11 cellular contexts compared by ENCODE assay signal in genomic region chr17:18190629-18191028, GRCh38. TPM values are rescaled to one million over a fixed set of nuclear protein-coding genes. Genes with fewer than 3 reads are reported as not detected.
DNase-seq lines count a peak whose midpoint lies in the region; ATAC-seq and TF ChIP-seq lines count a peak whose summit lies in the region.
"Had no signal": no experiment of that assay in that cellular context is flagged by ENCODE, and none has a peak within 500 bp of the region (broad histone marks: within the 10 kb centered on the region; RNA-seq: fewer than 3 reads in every experiment).

No MANE protein-coding gene starts in this region.

- peaks cover 95% of the 10 kb centered on the region for H3K79me2 ChIP-seq in ACC112 (ENCODE audit: control insufficient read depth, insufficient read depth, low read length, unreplicated experiment)

- H3K36me3 ChIP-seq in ACC112 (ENCODE audit: insufficient read depth, low read length) = peaks cover 7% of the 10 kb centered on the region; the same call in 1 of the 2 replicates
- H3K36me3 ChIP-seq in HEK293 (ENCODE audit: control insufficient read depth in 2 of 2, insufficient read depth in 1 of 2, low read length in 2 of 2) = peaks cover 54 to 87% of the 10 kb centered on the region in 2 experiments
- peaks cover 74% of the 10 kb centered on the region for H3K36me3 ChIP-seq in endodermal cell (ENCODE audit: control insufficient read depth, insufficient read depth, low read length)

- H3K9ac ChIP-seq in endodermal cell (ENCODE audit: extremely low read depth, low read length, poor library complexity, severe bottlenecking) = no peak overlapping the region

- TF ChIP-seq CTCF in HEK293 (tag by site-specific recombination; IDR thresholded peaks at IDR 0.05) (no peak), endodermal cell (conservative IDR thresholded peaks at IDR 0.05) (no peak), nephron progenitor cell (IDR thresholded peaks at IDR 0.05) (no peak)

- no peak overlapping the region for H2AFZ ChIP-seq in ACC112 (ENCODE audit: low read length, unreplicated experiment)

- peaks cover 47% of the 10 kb centered on the region for H3K4me1 ChIP-seq in ACC112 (ENCODE audit: control insufficient read depth, insufficient read depth, low read length, unreplicated experiment)
- peaks cover 35% of the 10 kb centered on the region for H3K4me1 ChIP-seq in HEK293 (ENCODE audit: control insufficient read depth, insufficient read depth, low read length)
- H3K4me1 ChIP-seq in endodermal cell (ENCODE audit: control insufficient read depth, insufficient read depth, low read length) = no peaks in the 10 kb centered on the region

- H3K27ac Mint-ChIP-seq in endodermal cell = peak overlapping the region; percentile 11
- peak overlapping the region; percentile 83 for H3K27ac Mint-ChIP-seq in nephron progenitor cell

- no peak for DNase-seq in endodermal cell
- DNase-seq in nephron progenitor cell = no peak
- DNase-seq in activated CD4-positive, CD25-positive, alpha-beta regulatory T cell (lab: John Stamatoyannopoulos, UW) = no peak
- no peak for DNase-seq in NCI-H1092 treated with DMSO at 0.1 percent for 48 hours (lab: John Stamatoyannopoulos, UW)
- no peak for DNase-seq in stimulated activated CD4-positive, alpha-beta T cell treated with anti-CD3 and anti-CD28 coated beads, Interleukin-4, amount 100 ng/mL, for 24 hours
- DNase-seq: effector memory CD4-positive, alpha-beta T cell; T-helper 2 cell had no signal

- no peaks in the 10 kb centered on the region for H3K27me3 Mint-ChIP-seq in endodermal cell (ENCODE audit: insufficient read depth)
- no peaks in the 10 kb centered on the region for H3K27me3 Mint-ChIP-seq in nephron progenitor cell (ENCODE audit: low read depth, poor library complexity)

- no peaks in the 10 kb centered on the region for H3K9me3 Mint-ChIP-seq in endodermal cell
- H3K9me3 Mint-ChIP-seq in nephron progenitor cell = no peaks in the 10 kb centered on the region
- H3K9me3 Mint-ChIP-seq: activated T-helper 2 cell treated with anti-CD3 and anti-CD28 coated beads, Interferon-gamma antibody, Interleukin-2, Interleukin-4, amounts not matched to agents 10 μg/mL and 5 μg/mL and 100 μg/mL, durations not matched to agents 14 hours and 24 hours and 36 hours had no signal

- CTCF ChIA-PET in HEK293 (lab: Yijun Ruan, JAX) = interaction anchor here (0.6 to 1.4 kb wide), 8 partner anchors 9 to 770 kb away, joined by 3 to 6 read pairs (median 4); no protein-coding TSS in a partner anchor

- 100% methylated on average over 1 of the region's 1 CpG; no CpG with 5 or more reads in 1 of the 2 experiments for WGBS in endodermal cell (ENCODE audit: insufficient coverage in 1 of 2, insufficient read length in 1 of 2), 2 experiments

- peak overlapping the region; percentile 39; the same call in 1 of the 2 replicates for H3K4me3 ChIP-seq in ACC112 (ENCODE audit: low read depth, low read length)
- no peak overlapping the region for H3K4me3 ChIP-seq in HEK293 (ENCODE audit: low read depth, low read length)
- H3K4me3 ChIP-seq in endodermal cell (ENCODE audit: low read length) = no peak overlapping the region

- H3K27ac ChIP-seq in ACC112 (ENCODE audit: low read depth, low read length) (peak overlapping the region; percentile 17; the same call in 1 of the 2 replicates), HEK293 (ENCODE audit: extremely low read depth, low read depth, low read length) (peak overlapping the region; percentile 3; the same call in 1 of the 2 replicates), endodermal cell (ENCODE audit: low read depth, low read length) (peak overlapping the region; percentile 33)

- POLR2A ChIA-PET in HEK293 (lab: Yijun Ruan, JAX) = interaction anchor here (1.6 kb wide), 1 partner anchor 10 kb away, joined by 5 read pairs; no protein-coding TSS in a partner anchor

- no peaks in the 10 kb centered on the region for H3K27me3 ChIP-seq in ACC112 (ENCODE audit: insufficient read depth, low read length)
- H3K27me3 ChIP-seq in endodermal cell (ENCODE audit: control insufficient read depth, insufficient read depth, low read length, poor library complexity, severe bottlenecking) = no peaks in the 10 kb centered on the region

- no peak for ATAC-seq in HG02763 (IDR thresholded peaks at IDR 0.05; ENCODE audit: unreplicated experiment)

- H3K4me1 Mint-ChIP-seq in endodermal cell (peaks cover 29% of the 10 kb centered on the region), nephron progenitor cell (peaks cover 54% of the 10 kb centered on the region)

- H3K36me3 Mint-ChIP-seq in endodermal cell (ENCODE audit: low read depth) (peaks cover 52% of the 10 kb centered on the region), nephron progenitor cell (ENCODE audit: low read depth) (peaks cover 73% of the 10 kb centered on the region)

- H3K9me3 ChIP-seq in HEK293 (ENCODE audit: control insufficient read depth, insufficient read depth, low read depth, low read length) = no peaks in the 10 kb centered on the region
- H3K9me3 ChIP-seq in endodermal cell (ENCODE audit: control insufficient read depth, low read length) = no peaks in the 10 kb centered on the region

- no peak overlapping the region for H3K4me3 Mint-ChIP-seq in endodermal cell
- H3K4me3 Mint-ChIP-seq in nephron progenitor cell = peak overlapping the region; percentile 18

TF ChIP-seq in HEK293, 187 proteins besides CTCF, POLR2A, EP300 and RAD21:
- 0 out of 2 replicates have a peak, but pooled peaks have one; percentile 64 for TF ChIP-seq ZNF362 (tag by site-specific recombination; IDR thresholded peaks at IDR 0.05)
- TF ChIP-seq SP7 (tag by site-specific recombination; IDR thresholded peaks at IDR 0.05) = no peak

RNA-seq across cellular contexts. Expression of gene ALKBH5, which starts 7.0 kb away (rescaled TPM):
- 10 to 100 TPM; 64.1 to 80.9 TPM for total RNA-seq in endodermal cell
- 51.6 TPM for polyA plus RNA-seq in endodermal cell (2013, experiment 1 of 2)
- 48.6 TPM for polyA plus RNA-seq in endodermal cell (2013, experiment 2 of 2)

RNA-seq across cellular contexts. Expression of gene LLGL1, which starts 34.8 kb away (rescaled TPM):
- total RNA-seq in endodermal cell = 10 to 100 TPM; 66.3 to 69.3 TPM
- 106 TPM for polyA plus RNA-seq in endodermal cell (2013, experiment 1 of 2)
- polyA plus RNA-seq in endodermal cell (2013, experiment 2 of 2) = 99.6 TPM
